ENCODE assay signal across 9 cellular contexts in the genomic region with DNA sequence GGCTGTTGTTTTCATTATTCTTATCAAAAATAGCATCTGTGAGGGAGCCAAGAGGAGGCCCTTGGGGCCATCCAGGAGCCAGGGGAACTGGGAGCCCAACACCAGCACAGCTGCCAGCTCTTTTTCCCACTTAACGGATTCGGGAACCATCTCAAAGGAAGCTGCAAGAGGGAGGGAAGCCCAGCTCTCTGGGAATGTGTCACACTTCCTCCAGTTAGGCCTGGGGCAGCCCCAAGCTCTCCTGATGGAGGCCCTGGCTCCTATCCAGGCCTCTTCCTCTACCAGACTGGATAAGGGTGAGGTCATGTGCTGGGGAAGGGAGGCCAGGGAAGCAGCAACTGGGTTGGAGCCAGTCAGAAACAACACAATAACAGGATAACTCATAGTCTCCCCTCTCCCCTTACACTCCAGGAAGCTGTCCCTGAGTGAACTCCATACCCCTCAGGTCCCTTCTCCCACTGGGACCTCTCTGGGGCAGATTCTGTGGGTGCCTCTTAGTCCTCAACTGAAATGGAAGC. TPM values are rescaled to one million over a fixed set of nuclear protein-coding genes. Genes with fewer than 3 reads are reported as not detected.
A peak's percentile ranks its signal among the peaks of the same experiment; 100 is the strongest.
DNase-seq lines count a peak whose midpoint lies in the region; ATAC-seq and TF ChIP-seq lines count a peak whose summit lies in the region.
"Had no signal": no experiment of that assay in that cellular context is flagged by ENCODE, and none has a peak within 500 bp of the region (broad histone marks: within the 10 kb centered on the region; RNA-seq: fewer than 3 reads in every experiment).

No MANE protein-coding gene starts in this region.

- H3K27ac ChIP-seq in gastroesophageal sphincter, result peak overlapping the region in 1 of 4 donors; percentile 14
- no peak overlapping the region for H3K27ac ChIP-seq in stomach

- H3K27me3 ChIP-seq in gastroesophageal sphincter (no peaks in the 10 kb centered on the region), stomach (no peaks in the 10 kb centered on the region)

- peak overlapping the region; percentile 74 for H3K27ac Mint-ChIP-seq in T-helper 17 cell

- H3K4me1 ChIP-seq in gastroesophageal sphincter, result peaks cover 0 to 15% (median 11%) of the 10 kb centered on the region in 3 donors
- peaks cover 0 to 10% (median 0%) of the 10 kb centered on the region in 4 donors for H3K4me1 ChIP-seq in stomach

- no peak overlapping the region for H3K4me3 ChIP-seq in gastroesophageal sphincter
- no peak overlapping the region for H3K4me3 ChIP-seq in stomach

- H3K36me3 Mint-ChIP-seq in T-helper 17 cell (ENCODE audit: low read depth), result no peaks in the 10 kb centered on the region

- TF ChIP-seq CTCF in gastroesophageal sphincter (IDR thresholded peaks at IDR 0.05) (no peak), stomach (IDR thresholded peaks at IDR 0.05) (no peak)

- TF ChIP-seq POLR2A in gastroesophageal sphincter (IDR thresholded peaks at IDR 0.05) (no peak), stomach (IDR thresholded peaks at IDR 0.05) (no peak)

- H3K4me3 Mint-ChIP-seq in T-helper 17 cell, result no peak overlapping the region

- H3K9me3 ChIP-seq in T-helper 17 cell (ENCODE audit: control insufficient read depth, low read length, poor library complexity, severe bottlenecking) (no peaks in the 10 kb centered on the region), gastroesophageal sphincter (no peaks in the 10 kb centered on the region), stomach (no peaks in the 10 kb centered on the region)

- intact Hi-C loops in stomach (cut with DNase I; ENCODE audit: low total_unique reads), result no loop called here

- peaks cover 29% of the 10 kb centered on the region for H3K4me1 Mint-ChIP-seq in T-helper 17 cell

- peak; percentile 0 for DNase-seq in DMS79 treated with DMSO at 0.1 percent for 48 hours (lab: John Stamatoyannopoulos, UW)
- no peak for DNase-seq in DMS79 (lab: John Stamatoyannopoulos, UW)
- DNase-seq in T-helper 17 cell, result no peak
- peak; percentile 50 for DNase-seq in stomach
- no peak for DNase-seq in mesenteric fat pad (ENCODE audit: low spot score)
- DNase-seq: left colon had no signal

- TF ChIP-seq EP300 in gastroesophageal sphincter (IDR thresholded peaks at IDR 0.05) (no peak), stomach (IDR thresholded peaks at IDR 0.05) (no peak)

- H3K36me3 ChIP-seq in gastroesophageal sphincter (no peaks in the 10 kb centered on the region), stomach (no peaks in the 10 kb centered on the region)

- ATAC-seq in T-helper 17 cell (no peak), gastroesophageal sphincter (peak; percentile 83), HG03442 (IDR thresholded peaks at IDR 0.05; ENCODE audit: unreplicated experiment) (no peak), GM21381 (IDR thresholded peaks at IDR 0.05; ENCODE audit: unreplicated experiment) (no peak)
- ATAC-seq: left colon had no signal

- no peaks in the 10 kb centered on the region for H3K27me3 Mint-ChIP-seq in T-helper 17 cell

- WGBS in gastroesophageal sphincter (ENCODE audit: low coverage in 1 of 2), 2 donors, result 14% methylated on average over 2 of the region's 2 CpGs; no CpG with 5 or more reads in 1 of the 2 donors
- 46 to 66% (median 51%) methylated on average over 2 of the region's 2 CpGs for WGBS in stomach, 5 donors

RNA-seq across cellular contexts. Expression of gene CSF2, which starts 12.7 kb away (rescaled TPM):
- total RNA-seq in T-helper 17 cell, result not detected
- 1 to 10 TPM in 1 of 4 donors, not detected in 3; 1.1 TPM for total RNA-seq in gastroesophageal sphincter
- total RNA-seq in stomach, result not detected
- not detected for polyA plus RNA-seq in stomach
- not detected for total RNA-seq in mesenteric fat pad
- total RNA-seq: left colon had no signal

RNA-seq across cellular contexts. Expression of gene IL3, which starts 25.9 kb away (rescaled TPM):
- total RNA-seq in T-helper 17 cell, result not detected
- not detected for total RNA-seq in gastroesophageal sphincter
- not detected for total RNA-seq in stomach
- not detected for polyA plus RNA-seq in stomach
- total RNA-seq in mesenteric fat pad, result not detected
- total RNA-seq: left colon had no signal

Comparison
In these comparisons a context has a peak if more than half of its experiments do, and no peak if none do; other contexts are left out.
1. DNase-seq: peak in DMS79 treated with DMSO at 0.1 percent for 48 hours (single experiment) and stomach (single experiment); none in DMS79 (single experiment), T-helper 17 cell (0 of 3) and mesenteric fat pad (single experiment).